In genomic region chr12:64544371-64544770, GRCh38 we compare ENCODE assay signal across 28 cellular contexts.
"Had no signal": no experiment of that assay in that cellular context is flagged by ENCODE, and none has a peak within 500 bp of the region (broad histone marks: within the 10 kb centered on the region; RNA-seq: fewer than 3 reads in every experiment).

No MANE protein-coding gene starts in this region.

- H3K36me3 ChIP-seq: colonic mucosa, gastroesophageal sphincter, heart right ventricle, prostate gland, right atrium auricular region, sigmoid colon, stomach, tibial nerve, upper lobe of right lung, uterus had no signal

- H3K9me3 Mint-ChIP-seq: dendritic cell treated with granulocyte-macrophage colony-stimulating factor and Interleukin-4, amounts not matched to agents 40 ng/mL and 50 ng/mL, for 4 days; memory B cell; mesothelial cell of epicardium; natural killer cell treated with Interleukin-12 subunit alpha and Interleukin-12 subunit beta and Interleukin-15 and Interleukin-18, amount 100 ng/mL, for 72 hours; stimulated activated effector memory CD8-positive, alpha-beta T cell treated with anti-CD3 and anti-CD28 coated beads, Interleukin-12 subunit alpha, Interleukin-12 subunit beta, amount 100 ng/mL, for 72 hours had no signal

- ATAC-seq: esophagus mucosa; foreskin keratinocyte; gastroesophageal sphincter; heart right ventricle; left lobe of liver; mucosa of descending colon; natural killer cell treated with Interleukin-12 subunit alpha and Interleukin-12 subunit beta and Interleukin-15 and Interleukin-18, amount 100 ng/mL, for 72 hours; stimulated activated effector memory CD8-positive, alpha-beta T cell treated with anti-CD3 and anti-CD28 coated beads, Interleukin-12 subunit alpha, Interleukin-12 subunit beta, amount 100 ng/mL, for 72 hours; upper lobe of right lung had no signal

- H3K27me3 Mint-ChIP-seq: memory B cell; natural killer cell treated with Interleukin-12 subunit alpha and Interleukin-12 subunit beta and Interleukin-15 and Interleukin-18, amount 100 ng/mL, for 72 hours had no signal

- H3K36me3 Mint-ChIP-seq: memory B cell; mesothelial cell of epicardium; naive B cell; natural killer cell treated with Interleukin-12 subunit alpha and Interleukin-12 subunit beta and Interleukin-15 and Interleukin-18, amount 100 ng/mL, for 72 hours; stimulated activated effector memory CD8-positive, alpha-beta T cell treated with anti-CD3 and anti-CD28 coated beads, Interleukin-12 subunit alpha, Interleukin-12 subunit beta, amount 100 ng/mL, for 72 hours had no signal

- DNase-seq: colonic mucosa; effector CD8-positive, alpha-beta T cell; endodermal cell; foreskin keratinocyte; heart right ventricle; mucosa of descending colon; naive B cell; nucleus accumbens; sigmoid colon; stimulated activated CD4-positive, alpha-beta T cell treated with anti-CD3 and anti-CD28 coated beads, Interleukin-2, amount 100 ng/mL, for 24 hours; stimulated activated CD4-positive, alpha-beta T cell treated with anti-CD3 and anti-CD28 coated beads, Interleukin-4, amount 100 ng/mL, for 24 hours; stimulated activated naive CD4-positive, alpha-beta T cell treated with Interleukin-2 at 50 U/mL for 16 hours; stomach; upper lobe of right lung; uterus had no signal

- H3K4me3 Mint-ChIP-seq: dendritic cell treated with granulocyte-macrophage colony-stimulating factor and Interleukin-4, amounts not matched to agents 40 ng/mL and 50 ng/mL, for 4 days; memory B cell; mesothelial cell of epicardium; naive B cell; natural killer cell treated with Interleukin-12 subunit alpha and Interleukin-12 subunit beta and Interleukin-15 and Interleukin-18, amount 100 ng/mL, for 72 hours; stimulated activated effector memory CD8-positive, alpha-beta T cell treated with anti-CD3 and anti-CD28 coated beads, Interleukin-12 subunit alpha, Interleukin-12 subunit beta, amount 100 ng/mL, for 72 hours had no signal

- H3K27me3 ChIP-seq: colonic mucosa, right atrium auricular region, sigmoid colon, uterus had no signal

- H3K4me3 ChIP-seq: colonic mucosa, gastroesophageal sphincter, heart right ventricle, lung, mucosa of descending colon, prostate gland, right atrium auricular region, sigmoid colon, stomach, tibial nerve, upper lobe of right lung, uterus had no signal

- H3K27ac ChIP-seq: colonic mucosa, epithelial cell of prostate, foreskin keratinocyte, gastroesophageal sphincter, heart right ventricle, prostate gland, right atrium auricular region, sigmoid colon, stomach, tibial nerve, upper lobe of right lung, uterus had no signal

- H3K4me1 Mint-ChIP-seq: endodermal cell; memory B cell; stimulated activated effector memory CD8-positive, alpha-beta T cell treated with anti-CD3 and anti-CD28 coated beads, Interleukin-12 subunit alpha, Interleukin-12 subunit beta, amount 100 ng/mL, for 72 hours had no signal

- H3K27ac Mint-ChIP-seq: dendritic cell treated with granulocyte-macrophage colony-stimulating factor and Interleukin-4, amounts not matched to agents 40 ng/mL and 50 ng/mL, for 4 days; endodermal cell; memory B cell; mesothelial cell of epicardium; naive B cell; natural killer cell treated with Interleukin-12 subunit alpha and Interleukin-12 subunit beta and Interleukin-15 and Interleukin-18, amount 100 ng/mL, for 72 hours; stimulated activated effector memory CD8-positive, alpha-beta T cell treated with anti-CD3 and anti-CD28 coated beads, Interleukin-12 subunit alpha, Interleukin-12 subunit beta, amount 100 ng/mL, for 72 hours had no signal

- H3K9me3 ChIP-seq: colonic mucosa, gastroesophageal sphincter, mucosa of descending colon, prostate gland, right atrium auricular region, sigmoid colon, stomach, tibial nerve, upper lobe of right lung, uterus had no signal

- H3K4me1 ChIP-seq: colonic mucosa, foreskin keratinocyte, gastroesophageal sphincter, heart right ventricle, prostate gland, right atrium auricular region, sigmoid colon, upper lobe of right lung, uterus had no signal
